Comparison of ENCODE assay signal across 9 cellular contexts in the genomic region with DNA sequence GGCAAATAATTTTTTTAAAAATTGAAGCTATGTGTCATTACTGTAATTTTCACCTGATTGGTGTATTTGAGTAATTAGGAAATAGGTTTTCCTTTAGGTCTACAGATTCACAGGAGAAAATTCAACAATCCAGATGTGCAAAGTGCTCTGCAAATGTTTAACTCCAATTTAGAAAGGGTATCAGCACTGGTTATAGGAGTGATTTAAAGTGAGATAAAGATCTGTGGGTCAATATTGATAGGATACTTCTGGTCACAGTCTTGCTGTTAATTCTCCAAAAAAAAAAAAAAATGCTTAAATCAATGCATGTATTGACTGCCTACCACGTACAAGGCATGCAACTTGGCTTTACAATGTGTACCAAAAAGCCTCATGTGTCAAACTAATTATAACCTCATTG.
"Had no signal": no experiment of that assay in that cellular context is flagged by ENCODE, and none has a peak within 500 bp of the region (broad histone marks: within the 10 kb centered on the region; RNA-seq: fewer than 3 reads in every experiment).

No MANE protein-coding gene starts in this region.

- H3K27ac Mint-ChIP-seq: GM23338, HFFc6 had no signal

- FAIRE-seq: H1, H54, K562 had no signal

- DNase-seq: HFFc6, IMR-90 had no signal

- H2AFZ ChIP-seq: GM23338 had no signal

- ATAC-seq: GM23338, HCT116, K562 had no signal

- H3K36me3 ChIP-seq: HAP-1 had no signal

- H3K9me3 Mint-ChIP-seq: GM23338, HFFc6 had no signal

- H3K4me3 ChIP-seq: GM23338, HAP-1, K562 had no signal

- H3K4me2 ChIP-seq: GM23338 had no signal

- H3K4me3 Mint-ChIP-seq: GM23338, HFFc6 had no signal

- H3K9me3 ChIP-seq: HAP-1 had no signal

- H3K27ac ChIP-seq: HL-60 had no signal
